ENCODE assay signal across 23 cellular contexts in the genomic region with DNA sequence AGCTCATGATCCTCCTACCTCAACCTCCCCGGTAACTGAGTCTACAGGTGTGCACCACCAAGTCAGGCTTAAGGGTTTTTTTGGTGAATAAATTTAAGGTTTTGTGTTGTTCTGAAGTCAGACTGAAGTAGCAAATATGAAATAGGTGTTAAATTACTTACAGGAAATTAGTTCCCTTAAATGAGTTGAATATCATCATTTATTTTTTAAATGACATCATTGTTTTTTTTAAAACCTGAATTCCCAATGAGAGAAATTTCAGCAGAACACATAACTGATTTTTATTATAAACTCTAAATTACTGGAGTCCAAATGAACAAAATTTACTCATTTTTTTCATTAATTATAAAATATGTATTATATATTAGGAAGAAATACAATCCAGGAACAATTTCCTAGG. TPM values are rescaled to one million over a fixed set of nuclear protein-coding genes. Genes with fewer than 3 reads are reported as not detected.
"Had no signal": no experiment of that assay in that cellular context is flagged by ENCODE, and none has a peak within 500 bp of the region (broad histone marks: within the 10 kb centered on the region; RNA-seq: fewer than 3 reads in every experiment).

No MANE protein-coding gene starts in this region.

- H3K4me1 ChIP-seq: left ventricle myocardium inferior, neural progenitor cell, suprapubic skin, tibial artery, upper lobe of right lung had no signal

- ATAC-seq: natural killer cell; sciatic nerve; stimulated activated effector memory CD8-positive, alpha-beta T cell treated with anti-CD3 and anti-CD28 coated beads, Interleukin-12 subunit alpha, Interleukin-12 subunit beta, amount 100 ng/mL, for 72 hours; upper lobe of right lung had no signal

- H3K4me2 ChIP-seq: neural progenitor cell had no signal

- H2AFZ ChIP-seq: neural progenitor cell had no signal

- FAIRE-seq: urothelium cell line had no signal

- H3K36me3 ChIP-seq: left ventricle myocardium inferior, neural progenitor cell, neutrophil, suprapubic skin, thoracic aorta, tibial artery, upper lobe of right lung had no signal

- H3K9me3 ChIP-seq: left ventricle myocardium inferior, neutrophil, suprapubic skin, thoracic aorta, tibial artery, upper lobe of right lung had no signal

- H3K4me3 ChIP-seq: left ventricle myocardium inferior, lung, neural progenitor cell, skin epidermis, suprapubic skin, thoracic aorta, tibial artery, upper lobe of right lung had no signal

- H3K9ac ChIP-seq: neural progenitor cell had no signal

- H3K27ac ChIP-seq: left ventricle myocardium inferior, neural progenitor cell, neutrophil, skin epidermis, suprapubic skin, thoracic aorta, tibial artery, upper lobe of right lung had no signal

- DNase-seq: head of caudate nucleus; left ventricle myocardium inferior; mesendoderm; naive B cell; natural killer cell; nephron progenitor cell; occipital lobe; retina; stimulated activated CD4-positive, alpha-beta T cell treated with anti-CD3 and anti-CD28 coated beads, Interleukin-4, amount 100 ng/mL, for 24 hours; stimulated activated naive CD4-positive, alpha-beta T cell; tibial artery; trophoblast cell; upper lobe of right lung had no signal

- H3K27me3 ChIP-seq: suprapubic skin had no signal

RNA-seq across cellular contexts. Expression of a gene that starts 33.0 kb away (rescaled TPM):
- total RNA-seq: kidney epithelial cell had no signal
